In genomic region chr14:90518941-90519256, GRCh38 we compare ENCODE assay signal across 8 cellular contexts.
DNase-seq lines count a peak whose midpoint lies in the region; ATAC-seq, FAIRE-seq and TF ChIP-seq lines count a peak whose summit lies in the region.

No MANE protein-coding gene starts in this region.

- H3K27ac ChIP-seq in OCI-LY1 (ENCODE audit: low read depth, low read length, poor library complexity, severe bottlenecking) (no peak overlapping the region), left lung (no peak overlapping the region)

- H3K79me2 ChIP-seq in OCI-LY1 (ENCODE audit: insufficient read depth, low read length): no peaks in the 10 kb centered on the region

- DNase-seq in GM12892 (ENCODE audit: insufficient read length) (peak; percentile 59), left lung (no peak), T1000 (lab: John Stamatoyannopoulos, UW) (no peak), RKO (ENCODE audit: low spot score) (no peak)
- DNase-seq in activated naive CD4-positive, alpha-beta T cell treated with anti-CD3 and anti-CD28 coated beads, Interleukin-2, amount 10 ng/mL, durations not matched to agents 7 days and 5 days: peak; percentile 70
- DNase-seq in stimulated activated naive CD8-positive, alpha-beta T cell treated with anti-CD3 and anti-CD28 coated beads, Interleukin-15, amount 100 ng/mL, for 72 hours: peak; percentile 32 to 47

- H3K4me3 ChIP-seq in OCI-LY1 (ENCODE audit: low read depth, low read length, poor library complexity, severe bottlenecking) (no peak overlapping the region), left lung (no peak overlapping the region)

- H3K9me3 ChIP-seq in OCI-LY1 (ENCODE audit: low read length) (no peaks in the 10 kb centered on the region), left lung (no peaks in the 10 kb centered on the region)

- H3K4me3 Mint-ChIP-seq in activated naive CD4-positive, alpha-beta T cell treated with anti-CD3 and anti-CD28 coated beads, Interleukin-2, amount 10 ng/mL, durations not matched to agents 7 days and 5 days: no peak overlapping the region
- H3K4me3 Mint-ChIP-seq in stimulated activated naive CD8-positive, alpha-beta T cell treated with anti-CD3 and anti-CD28 coated beads, Interleukin-15, amount 100 ng/mL, for 72 hours: no peak overlapping the region

- no peak overlapping the region for H3K9ac ChIP-seq in OCI-LY1 (ENCODE audit: low read length)

- TF ChIP-seq CTCF in OCI-LY1 (IDR thresholded peaks at IDR 0.05; ENCODE audit: low read length): peak; percentile 82
- TF ChIP-seq CTCF in left lung (IDR thresholded peaks at IDR 0.05): peak in 1 of 2 donors; percentile 50

- peak; percentile 67 for FAIRE-seq in GM12892 (lab: Jason Lieb, UNC)

- H3K4me1 ChIP-seq in OCI-LY1 (ENCODE audit: insufficient read depth, low read length, severe bottlenecking) (no peaks in the 10 kb centered on the region), left lung (peaks cover 3 to 16% of the 10 kb centered on the region in 2 donors)

- H3K27ac Mint-ChIP-seq in activated naive CD4-positive, alpha-beta T cell treated with anti-CD3 and anti-CD28 coated beads, Interleukin-2, amount 10 ng/mL, durations not matched to agents 7 days and 5 days: no peak overlapping the region
- H3K27ac Mint-ChIP-seq in stimulated activated naive CD8-positive, alpha-beta T cell treated with anti-CD3 and anti-CD28 coated beads, Interleukin-15, amount 100 ng/mL, for 72 hours: no peak overlapping the region

- CTCF ChIA-PET in activated naive CD4-positive, alpha-beta T cell treated with anti-CD3 and anti-CD28 coated beads, Interleukin-2, amount 10 ng/mL, durations not matched to agents 7 days and 5 days (lab: Charles Lee): interaction anchor here (0.8 to 1.3 kb wide), 3 partner anchors 217 to 230 kb away, joined by 3 to 6 read pairs (median 3); no protein-coding TSS in a partner anchor

- H3K27me3 ChIP-seq in OCI-LY1 (ENCODE audit: insufficient read depth, low read length) (no peaks in the 10 kb centered on the region; the same call in 1 of the 2 replicates), left lung (no peaks in the 10 kb centered on the region)

- peaks cover 8% of the 10 kb centered on the region for H3K27me3 Mint-ChIP-seq in activated naive CD4-positive, alpha-beta T cell treated with anti-CD3 and anti-CD28 coated beads, Interleukin-2, amount 10 ng/mL, durations not matched to agents 7 days and 5 days
- H3K27me3 Mint-ChIP-seq in stimulated activated naive CD8-positive, alpha-beta T cell treated with anti-CD3 and anti-CD28 coated beads, Interleukin-15, amount 100 ng/mL, for 72 hours: no peaks in the 10 kb centered on the region

- no peaks in the 10 kb centered on the region for H3F3A ChIP-seq in OCI-LY1 (ENCODE audit: insufficient read depth, low read length)

- no peak overlapping the region for H2AFZ ChIP-seq in OCI-LY1 (ENCODE audit: low read length)

- H3K36me3 ChIP-seq in OCI-LY1 (ENCODE audit: insufficient read depth, low read length) (no peaks in the 10 kb centered on the region), left lung (no peaks in the 10 kb centered on the region)

- no peaks in the 10 kb centered on the region for H3K9me2 ChIP-seq in OCI-LY1 (ENCODE audit: low read depth, low read length)

- no peaks in the 10 kb centered on the region for H4K20me1 ChIP-seq in OCI-LY1 (ENCODE audit: insufficient read depth, low read length)

- H3K9me3 Mint-ChIP-seq in activated naive CD4-positive, alpha-beta T cell treated with anti-CD3 and anti-CD28 coated beads, Interleukin-2, amount 10 ng/mL, durations not matched to agents 7 days and 5 days: no peaks in the 10 kb centered on the region
- H3K9me3 Mint-ChIP-seq in stimulated activated naive CD8-positive, alpha-beta T cell treated with anti-CD3 and anti-CD28 coated beads, Interleukin-15, amount 100 ng/mL, for 72 hours: no peaks in the 10 kb centered on the region

- no peaks in the 10 kb centered on the region for H3K36me3 Mint-ChIP-seq in activated naive CD4-positive, alpha-beta T cell treated with anti-CD3 and anti-CD28 coated beads, Interleukin-2, amount 10 ng/mL, durations not matched to agents 7 days and 5 days

- no peak for TF ChIP-seq POLR2A in GM12892 (IDR thresholded peaks at IDR 0.05; ENCODE audit: low read depth, low read length)
- no peak for TF ChIP-seq POLR2A in GM18505 (IDR thresholded peaks at IDR 0.05; ENCODE audit: borderline replicate concordance, extremely low read depth, insufficient read depth, insufficient read length)

- H3K4me1 Mint-ChIP-seq in activated naive CD4-positive, alpha-beta T cell treated with anti-CD3 and anti-CD28 coated beads, Interleukin-2, amount 10 ng/mL, durations not matched to agents 7 days and 5 days: no peaks in the 10 kb centered on the region
- H3K4me1 Mint-ChIP-seq in stimulated activated naive CD8-positive, alpha-beta T cell treated with anti-CD3 and anti-CD28 coated beads, Interleukin-15, amount 100 ng/mL, for 72 hours: no peaks in the 10 kb centered on the region

- intact Hi-C loops in left lung (cut with DNase I): loop anchor here in 1 of 2 donors (10.0 kb wide), 1 partner anchor 114 kb away; no protein-coding TSS in a partner anchor

- peak; percentile 17 for ATAC-seq in left lung
- ATAC-seq in stimulated activated naive CD8-positive, alpha-beta T cell treated with anti-CD3 and anti-CD28 coated beads, Interleukin-15, amount 100 ng/mL, for 72 hours: peak; percentile 66
- ATAC-seq in GM18505 (IDR thresholded peaks at IDR 0.05; ENCODE audit: unreplicated experiment): no peak

- no peak overlapping the region for H3K4me2 ChIP-seq in OCI-LY1 (ENCODE audit: low read length)

Comparison
In these comparisons a context has a peak if more than half of its experiments do, and no peak if none do; other contexts are left out.
1. DNase-seq: peak in GM12892 (single experiment), activated naive CD4-positive, alpha-beta T cell treated with anti-CD3 and anti-CD28 coated beads, Interleukin-2, amount 10 ng/mL, durations not matched to agents 7 days and 5 days (single experiment) and stimulated activated naive CD8-positive, alpha-beta T cell treated with anti-CD3 and anti-CD28 coated beads, Interleukin-15, amount 100 ng/mL, for 72 hours (2 of 2); none in left lung (0 of 2), T1000 (single experiment) and RKO (single experiment).